In the genomic region with DNA sequence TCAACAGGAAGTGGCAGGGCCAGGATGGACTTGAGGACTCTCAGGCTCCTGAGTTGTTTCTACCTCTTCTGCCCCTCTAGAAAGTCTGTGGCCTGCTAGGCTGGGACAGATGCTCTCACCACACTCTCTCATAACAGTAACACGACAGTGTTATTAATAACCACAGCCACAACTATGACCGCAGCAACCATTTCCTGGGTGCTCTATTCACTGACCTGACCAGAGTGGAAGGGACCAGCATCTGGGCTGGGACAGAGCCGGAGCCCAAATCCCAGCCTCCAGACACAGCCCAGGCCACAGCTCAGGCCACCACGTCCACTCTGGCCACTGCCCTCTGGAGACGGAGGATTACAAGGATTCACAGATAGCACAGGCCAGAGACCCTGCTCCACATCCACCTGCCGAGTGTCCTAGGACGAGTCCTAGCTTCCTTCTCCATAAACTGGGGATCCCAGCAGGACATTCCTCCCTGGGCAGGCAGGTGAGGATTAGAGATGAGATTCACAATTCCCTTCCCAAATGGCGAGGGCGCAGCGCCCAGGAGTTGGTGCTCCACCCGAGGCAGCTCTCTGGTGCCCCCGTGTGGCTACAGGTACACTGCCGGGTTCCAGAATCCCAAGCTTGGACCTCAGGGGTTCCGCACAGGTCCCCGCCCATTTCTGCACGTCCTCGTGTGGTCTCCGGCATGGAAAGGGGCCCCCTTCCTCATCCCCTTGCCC, we compare ENCODE assay signal across 9 cellular contexts. TPM values are rescaled to one million over a fixed set of nuclear protein-coding genes. Genes with fewer than 3 reads are reported as not detected.
DNase-seq lines count a peak whose midpoint lies in the region; TF ChIP-seq lines count a peak whose summit lies in the region.
"Had no signal": no experiment of that assay in that cellular context is flagged by ENCODE, and none has a peak within 500 bp of the region (broad histone marks: within the 10 kb centered on the region; RNA-seq: fewer than 3 reads in every experiment).

No MANE protein-coding gene starts in this region.

- peak; percentile 46 for DNase-seq in CD1c-positive myeloid dendritic cell (ENCODE audit: extremely low spot score)
- peak; percentile 77 for DNase-seq in GM19238 (ENCODE audit: insufficient read length, low spot score)
- DNase-seq in HT-29 (ENCODE audit: low spot score): peak; percentile 45
- DNase-seq in SK-N-SH: peak; percentile 75
- peak; percentile 65 for DNase-seq in astrocyte of the hippocampus (ENCODE audit: low read depth, low spot score)
- DNase-seq in inferior parietal cortex (ENCODE audit: extremely low spot score): peak; percentile 39
- DNase-seq in stimulated activated CD8-positive, alpha-beta memory T cell treated with anti-CD3 and anti-CD28 coated beads, Interleukin-12 subunit alpha, Interleukin-12 subunit beta, amount 100 ng/mL, for 1 hour (ENCODE audit: low read depth): peak; percentile 15
- no peak for DNase-seq in ureter (ENCODE audit: low spot score)

- peak; percentile 63 for TF ChIP-seq RAD21 in SK-N-SH (IDR thresholded peaks at IDR 0.05; ENCODE audit: low read length)

- H2AFZ ChIP-seq in SK-N-SH (ENCODE audit: low read depth): no peak overlapping the region

- no CpG with 5 or more reads among the region's 18 CpGs for WGBS in SK-N-SH (ENCODE audit: low lambda C conversion rate)

- H3K9me2 ChIP-seq in SK-N-SH: no peaks in the 10 kb centered on the region

- H4K20me1 ChIP-seq in SK-N-SH (ENCODE audit: insufficient read depth): no peaks in the 10 kb centered on the region

- no peaks in the 10 kb centered on the region for H3K4me1 ChIP-seq in SK-N-SH (ENCODE audit: control insufficient read depth in 1 of 2, insufficient read depth in 2 of 2, low read depth in 1 of 2, low read length in 1 of 2)

- CTCF ChIA-PET in SK-N-SH (lab: Yijun Ruan, JAX): interaction anchor here (0.6 to 2.1 kb wide), 26 partner anchors 8 to 591 kb away, joined by 3 to 17 read pairs (median 4); no protein-coding TSS in a partner anchor

- H3F3A ChIP-seq in SK-N-SH (replicated peaks; ENCODE audit: insufficient read depth): no peaks in the 10 kb centered on the region

- H3K79me2 ChIP-seq in SK-N-SH (ENCODE audit: insufficient read depth): no peaks in the 10 kb centered on the region

- no peaks in the 10 kb centered on the region; the same call in 1 of the 2 replicates for H3K27me3 ChIP-seq in SK-N-SH (ENCODE audit: insufficient read depth)

- no peak overlapping the region; a peak in 1 of 4 replicates for H3K4me3 ChIP-seq in SK-N-SH (ENCODE audit: low read depth in 2 of 2, low read length in 1 of 2)

- no peak overlapping the region for H3K9ac ChIP-seq in SK-N-SH

- POLR2A ChIA-PET in SK-N-SH (lab: Yijun Ruan, JAX): no interaction called here

- peak; percentile 62 for TF ChIP-seq CTCF in SK-N-SH (IDR thresholded peaks at IDR 0.05)

- no peak overlapping the region for H3K4me2 ChIP-seq in SK-N-SH

- TF ChIP-seq EP300 in SK-N-SH (IDR thresholded peaks at IDR 0.05; ENCODE audit: borderline replicate concordance in 1 of 2, low read depth in 1 of 2, low read length in 1 of 2): no peak

- H3K9me3 ChIP-seq in SK-N-SH: no peaks in the 10 kb centered on the region

- no peak overlapping the region for H3K27ac ChIP-seq in SK-N-SH (ENCODE audit: low read depth in 2 of 2, low read length in 1 of 2)

- no peaks in the 10 kb centered on the region for H3K36me3 ChIP-seq in SK-N-SH (replicated peaks in 1 of 2; ENCODE audit: control insufficient read depth in 1 of 2, insufficient read depth in 2 of 2, low read length in 1 of 2)

TF ChIP-seq in SK-N-SH, 30 proteins besides CTCF, POLR2A, EP300 and RAD21:
- no peak for TF ChIP-seq MAX (IDR thresholded peaks at IDR 0.05; ENCODE audit: low read depth)
- TF ChIP-seq SMC3 (IDR thresholded peaks at IDR 0.05; ENCODE audit: low read depth, low read length): peak; percentile 34; the same call in 1 of the 2 replicates
TF ChIP-seq in SK-N-SH: peak in this region for 1.

RNA-seq across cellular contexts. Expression of gene PNPLA5, which starts 7.1 kb away (rescaled TPM):
- total RNA-seq in HT-29 (2014; rRNA removed; shearing (Covaris generic)): not detected in 2 replicates
- not detected in 2 replicates for polyA plus RNA-seq in SK-N-SH (2012; rRNA removed)
- not detected in 2 replicates for polyA plus RNA-seq in SK-N-SH (2012; cell fraction: cytosol; rRNA removed)
- polyA plus RNA-seq in SK-N-SH (2012; cell fraction: nucleus; rRNA removed): not detected in 2 replicates
- total RNA-seq in ureter: not detected
- total RNA-seq: naive thymus-derived CD4-positive, alpha-beta T cell had no signal
- polyA plus RNA-seq: naive thymus-derived CD4-positive, alpha-beta T cell had no signal

RNA-seq across cellular contexts. Expression of gene SULT4A1, which starts 22.4 kb away (rescaled TPM):
- total RNA-seq in HT-29 (2014; rRNA removed; shearing (Covaris generic)): not detected in 2 replicates
- polyA plus RNA-seq in SK-N-SH (2012; rRNA removed): 3.9 and 4.1 TPM in 2 replicates
- polyA plus RNA-seq in SK-N-SH (2012; cell fraction: cytosol; rRNA removed): 2.2 and 2.3 TPM in 2 replicates
- polyA plus RNA-seq in SK-N-SH (2012; cell fraction: nucleus; rRNA removed): 25.0 and 44.6 TPM in 2 replicates
- 1.8 TPM for total RNA-seq in ureter
- total RNA-seq: naive thymus-derived CD4-positive, alpha-beta T cell had no signal
- polyA plus RNA-seq: naive thymus-derived CD4-positive, alpha-beta T cell had no signal

RNA-seq across cellular contexts. Expression of gene PNPLA3, which starts 38.8 kb away (rescaled TPM):
- total RNA-seq in HT-29 (2014; rRNA removed; shearing (Covaris generic)): 0.15 TPM in 1 of 2 replicates, not detected in the other
- polyA plus RNA-seq in SK-N-SH (2012; rRNA removed): 2.4 and 3.2 TPM in 2 replicates
- polyA plus RNA-seq in SK-N-SH (2012; cell fraction: cytosol; rRNA removed): 1.2 and 1.9 TPM in 2 replicates
- polyA plus RNA-seq in SK-N-SH (2012; cell fraction: nucleus; rRNA removed): 11.1 and 13.7 TPM in 2 replicates
- total RNA-seq in ureter: 0.75 TPM
- polyA plus RNA-seq: naive thymus-derived CD4-positive, alpha-beta T cell had no signal
